ENCODE assay signal across 8 cellular contexts in genomic region chr16:67245674-67246080, GRCh38. TPM values are rescaled to one million over a fixed set of nuclear protein-coding genes. Genes with fewer than 3 reads are reported as not detected.
A peak's percentile ranks its signal among the peaks of the same experiment; 100 is the strongest.
DNase-seq lines count a peak whose midpoint lies in the region; ATAC-seq, FAIRE-seq and TF ChIP-seq lines count a peak whose summit lies in the region.

No MANE protein-coding gene starts in this region.

- H3K9me2 ChIP-seq in OCI-LY7 (ENCODE audit: insufficient read depth, low read length): no peaks in the 10 kb centered on the region

- H3K27me3 Mint-ChIP-seq in CD4-positive, alpha-beta memory T cell: peaks cover 1 to 3% of the 10 kb centered on the region in 2 donors

- H3K4me1 Mint-ChIP-seq in CD4-positive, alpha-beta memory T cell: peaks cover 26 to 67% (median 46%) of the 10 kb centered on the region in 4 donors

- peak overlapping the region; percentile 94 to 100 (median 97) for H3K27ac Mint-ChIP-seq in CD4-positive, alpha-beta memory T cell

- H4K20me1 ChIP-seq in OCI-LY7 (ENCODE audit: insufficient read depth, low read length): no peaks in the 10 kb centered on the region
- no peaks in the 10 kb centered on the region for H4K20me1 ChIP-seq in endothelial cell of umbilical vein (replicated peaks; ENCODE audit: control insufficient read depth, extremely low read depth, insufficient read depth, low read length)

- H3K9ac ChIP-seq in endothelial cell of umbilical vein (replicated peaks; ENCODE audit: extremely low read depth, insufficient read depth, low read length): peak overlapping the region; percentile 69

- peak overlapping the region; percentile 82 for H3K27ac ChIP-seq in CD4-positive, alpha-beta memory T cell (ENCODE audit: low read depth, low read length)
- H3K27ac ChIP-seq in OCI-LY7 (ENCODE audit: low read depth, low read length, poor library complexity, severe bottlenecking) (peak overlapping the region; percentile 70), endothelial cell of umbilical vein (ENCODE audit: insufficient read depth, low read depth, low read length) (peak overlapping the region; percentile 88)

- H3K79me2 ChIP-seq in OCI-LY7 (ENCODE audit: insufficient read depth, low read depth, low read length): no peaks in the 10 kb centered on the region; the same call in 1 of the 2 replicates
- peaks cover 43% of the 10 kb centered on the region for H3K79me2 ChIP-seq in endothelial cell of umbilical vein (ENCODE audit: control insufficient read depth, insufficient read depth, low read length)

- ATAC-seq in omental fat pad (ENCODE audit: low FRiP score) (peak; percentile 5), GM19351 (IDR thresholded peaks at IDR 0.05; ENCODE audit: unreplicated experiment) (no peak), GM18520 (IDR thresholded peaks at IDR 0.05; ENCODE audit: unreplicated experiment) (no peak)

- peak overlapping the region; percentile 48 to 95 (median 75) for H3K4me3 Mint-ChIP-seq in CD4-positive, alpha-beta memory T cell

- no peak for FAIRE-seq in endothelial cell of umbilical vein (lab: Jason Lieb, UNC)

- BruUV-seq in OCI-LY7 (replicated peaks; lab: Mats Ljungman, UMichigan): no TSS peak
- BruUV-seq in endothelial cell of umbilical vein (replicated peaks; lab: Mats Ljungman, UMichigan): TSS peak; percentile 31

- H3K9me1 ChIP-seq in endothelial cell of umbilical vein (replicated peaks; ENCODE audit: control insufficient read depth, extremely low read depth, insufficient read depth, low read length): no peaks in the 10 kb centered on the region

- POLR2A ChIA-PET in CD4-positive, alpha-beta memory T cell (lab: Charles Lee; ENCODE audit: partially characterized antibody): interaction anchor here (1.1 to 10.5 kb wide), 6 partner anchors 15 to 90 kb away, joined by 3 to 259 read pairs (median 10); partner anchors contain the start of genes E2F4, FBXL8, TMEM208 and TRADD
- POLR2A ChIA-PET in OCI-LY7 (lab: Charles Lee): interaction anchor here (0.7 to 2.5 kb wide), 5 partner anchors 9 to 234 kb away, joined by 3 to 8 read pairs (median 4); no protein-coding TSS in a partner anchor
- POLR2A ChIA-PET in endothelial cell of umbilical vein (lab: Charles Lee): interaction anchor here (2.2 kb wide), 1 partner anchor 28 kb away, joined by 6 read pairs; no protein-coding TSS in a partner anchor

- no peak for TF ChIP-seq CTCF in OCI-LY7 (conservative IDR thresholded peaks at IDR 0.05; ENCODE audit: low read length)
- TF ChIP-seq CTCF in endothelial cell of umbilical vein (IDR thresholded peaks at IDR 0.05; ENCODE audit: extremely low read depth in 1 of 2, insufficient read depth in 1 of 2, low read depth in 1 of 2, low read length in 2 of 2): no peak
- TF ChIP-seq CTCF in omental fat pad (IDR thresholded peaks at IDR 0.05): no peak

- peaks cover 57% of the 10 kb centered on the region for H3K4me1 ChIP-seq in CD4-positive, alpha-beta memory T cell (ENCODE audit: insufficient read depth, low read length)
- peaks cover 61% of the 10 kb centered on the region for H3K4me1 ChIP-seq in OCI-LY7 (ENCODE audit: insufficient read depth, low read length, poor library complexity, severe bottlenecking)
- peaks cover 63% of the 10 kb centered on the region for H3K4me1 ChIP-seq in endothelial cell of umbilical vein (ENCODE audit: control insufficient read depth, extremely low read depth, insufficient read depth, low read length)

- intact Hi-C loops in CD4-positive, alpha-beta memory T cell (cut with micrococcal nuclease): loop anchor here (2.0 to 5.0 kb wide), 3 partner anchors 53 to 83 kb away; partner anchors contain the start of genes E2F4, HSF4 and MATCAP1
- intact Hi-C loops in OCI-LY7 (cut with micrococcal nuclease; ENCODE audit: unreplicated experiment) (loop anchor here (1.0 to 2.0 kb wide), 2 partner anchors 53 to 86 kb away; partner anchors contain the start of genes E2F4, FBXL8 and TRADD), endothelial cell of umbilical vein (cut with micrococcal nuclease) (loop anchor here (1.0 kb wide), 4 partner anchors 13 to 101 kb away; partner anchors contain the start of gene PLEKHG4)

- H3K9me3 Mint-ChIP-seq in CD4-positive, alpha-beta memory T cell: no peaks in the 10 kb centered on the region

- no peak for DNase-seq in CD4-positive, alpha-beta memory T cell
- DNase-seq in OCI-LY7 (ENCODE audit: low spot score): no peak
- no peak for DNase-seq in endothelial cell of umbilical vein (ENCODE audit: low read depth, low spot score)
- no peak for DNase-seq in omental fat pad (ENCODE audit: low spot score)
- DNase-seq in inferior parietal cortex (ENCODE audit: extremely low spot score): no peak
- DNase-seq in HCEC 1CT: no peak

- dilution Hi-C loops in endothelial cell of umbilical vein (cut with MboI; ENCODE audit: extremely low pct_ligation_motif_present, low sequenced_read_pairs): no loop called here

- no peaks in the 10 kb centered on the region for H3K36me3 ChIP-seq in CD4-positive, alpha-beta memory T cell (ENCODE audit: insufficient read depth, low read length)
- H3K36me3 ChIP-seq in OCI-LY7 (ENCODE audit: insufficient read depth, low read length): no peaks in the 10 kb centered on the region
- peaks cover 0 to 3% of the 10 kb centered on the region in 2 experiments for H3K36me3 ChIP-seq in endothelial cell of umbilical vein (ENCODE audit: control insufficient read depth in 2 of 2, extremely low read depth in 1 of 2, insufficient read depth in 2 of 2, low read length in 2 of 2)

- peak overlapping the region in 1 of 2 donors; percentile 73 for H3K4me3 ChIP-seq in CD4-positive, alpha-beta memory T cell (ENCODE audit: low read length in 2 of 2)
- H3K4me3 ChIP-seq in OCI-LY7 (ENCODE audit: low read depth, low read length, poor library complexity, severe bottlenecking) (peak overlapping the region; percentile 86), endothelial cell of umbilical vein (replicated peaks in 1 of 3; ENCODE audit: insufficient read depth in 1 of 3, low read depth in 1 of 3, low read length in 3 of 3) (peak overlapping the region; percentile 55 to 89 (median 83))

- H3K9me3 ChIP-seq in CD4-positive, alpha-beta memory T cell (ENCODE audit: control insufficient read depth in 1 of 2, low read length in 2 of 2): no peaks in the 10 kb centered on the region
- H3K9me3 ChIP-seq in OCI-LY7 (ENCODE audit: low read length) (no peaks in the 10 kb centered on the region), endothelial cell of umbilical vein (replicated peaks; ENCODE audit: control insufficient read depth, insufficient read depth, low read length) (no peaks in the 10 kb centered on the region)

- H3K4me2 ChIP-seq in OCI-LY7 (ENCODE audit: low read length): peak overlapping the region; percentile 94
- H3K4me2 ChIP-seq in endothelial cell of umbilical vein (ENCODE audit: insufficient read depth, low read length): peak overlapping the region; percentile 42

- TF ChIP-seq POLR2A in endothelial cell of umbilical vein (IDR thresholded peaks at IDR 0.05; ENCODE audit: low read depth, low read length): no peak

- peaks cover 0 to 12% of the 10 kb centered on the region in 2 donors for H3K36me3 Mint-ChIP-seq in CD4-positive, alpha-beta memory T cell

- H3K27me3 ChIP-seq in CD4-positive, alpha-beta memory T cell (ENCODE audit: insufficient read depth, low read length): no peaks in the 10 kb centered on the region
- peaks cover 0 to 3% of the 10 kb centered on the region in 2 experiments for H3K27me3 ChIP-seq in endothelial cell of umbilical vein (ENCODE audit: control insufficient read depth in 2 of 2, insufficient read depth in 2 of 2, low read length in 2 of 2)

- peak overlapping the region; percentile 73 for H2AFZ ChIP-seq in OCI-LY7 (ENCODE audit: low read length)
- peak overlapping the region; percentile 27 for H2AFZ ChIP-seq in endothelial cell of umbilical vein (ENCODE audit: low read depth, low read length)

- CTCF ChIA-PET in CD4-positive, alpha-beta memory T cell (lab: Charles Lee; ENCODE audit: partially characterized antibody): interaction anchor here (0.6 to 2.1 kb wide), 3 partner anchors 19 to 61 kb away, joined by 3 to 15 read pairs (median 4); partner anchors contain the start of gene TMEM208
- CTCF ChIA-PET in OCI-LY7 (lab: Charles Lee; ENCODE audit: unreplicated experiment): interaction anchor here (0.7 kb wide), 1 partner anchor 53 kb away, joined by 4 read pairs; no protein-coding TSS in a partner anchor
- CTCF ChIA-PET in endothelial cell of umbilical vein (lab: Charles Lee): interaction anchor here (0.9 to 1.9 kb wide), 8 partner anchors 13 to 47 kb away, joined by 3 to 10 read pairs (median 4); partner anchors contain the start of genes ELMO3 and TMEM208

RNA-seq across cellular contexts. Expression of gene FHOD1, which starts 1.6 kb away (rescaled TPM):
- 10 to 100 TPM; 56.0 to 63.3 TPM for total RNA-seq in CD4-positive, alpha-beta memory T cell
- 1 to 10 TPM; 3.3 to 5.9 TPM for polyA plus RNA-seq in CD4-positive, alpha-beta memory T cell
- 16.0 and 16.5 TPM in 2 replicates for total RNA-seq in OCI-LY7 (2014; rRNA removed; shearing (Covaris generic))
- total RNA-seq in OCI-LY7 (2022): 44.1 and 55.0 TPM in 2 replicates
- total RNA-seq in endothelial cell of umbilical vein: 104 and 124 TPM in 2 replicates
- 63.6 and 78.6 TPM in 2 replicates for polyA plus RNA-seq in endothelial cell of umbilical vein
- 43.3 and 49.4 TPM in 2 replicates for polyA plus RNA-seq in endothelial cell of umbilical vein (2011; cell fraction: cytosol; rRNA removed)
- polyA plus RNA-seq in endothelial cell of umbilical vein (2011; cell fraction: nucleus; rRNA removed): 289 and 335 TPM in 2 replicates
- polyA plus RNA-seq in endothelial cell of umbilical vein (2012): 84.9 and 85.3 TPM in 2 replicates
- polyA minus RNA-seq in endothelial cell of umbilical vein: 44.3 and 55.7 TPM in 2 replicates
- polyA minus RNA-seq in endothelial cell of umbilical vein (2011; cell fraction: cytosol; rRNA and poly(A)+ RNA removed): 17.6 TPM
- polyA minus RNA-seq in endothelial cell of umbilical vein (2011; cell fraction: nucleus; rRNA and poly(A)+ RNA removed): 42.3 and 55.3 TPM in 2 replicates
- 10 to 100 TPM; 15.1 to 53.3 (median 32.5) TPM for total RNA-seq in omental fat pad

RNA-seq across cellular contexts. Expression of gene SLC9A5, which starts 3.1 kb away (rescaled TPM):
- total RNA-seq in CD4-positive, alpha-beta memory T cell: 1 to 10 TPM; 1.7 to 2.1 TPM
- under 1 TPM in 1 of 2 donors, not detected in 1; 0.09 TPM for polyA plus RNA-seq in CD4-positive, alpha-beta memory T cell
- 0.36 and 2.7 TPM in 2 replicates for total RNA-seq in OCI-LY7 (2014; rRNA removed; shearing (Covaris generic))
- 3.6 and 4.2 TPM in 2 replicates for total RNA-seq in OCI-LY7 (2022)
- total RNA-seq in endothelial cell of umbilical vein: 2.8 and 4.2 TPM in 2 replicates
- 2.7 and 3.2 TPM in 2 replicates for polyA plus RNA-seq in endothelial cell of umbilical vein
- 1.4 and 1.5 TPM in 2 replicates for polyA plus RNA-seq in endothelial cell of umbilical vein (2011; cell fraction: cytosol; rRNA removed)
- 17.7 and 19.4 TPM in 2 replicates for polyA plus RNA-seq in endothelial cell of umbilical vein (2011; cell fraction: nucleus; rRNA removed)
- 3.0 and 3.9 TPM in 2 replicates for polyA plus RNA-seq in endothelial cell of umbilical vein (2012)
- 2.2 and 2.7 TPM in 2 replicates for polyA minus RNA-seq in endothelial cell of umbilical vein
- 0.51 TPM for polyA minus RNA-seq in endothelial cell of umbilical vein (2011; cell fraction: cytosol; rRNA and poly(A)+ RNA removed)
- 2.5 and 3.0 TPM in 2 replicates for polyA minus RNA-seq in endothelial cell of umbilical vein (2011; cell fraction: nucleus; rRNA and poly(A)+ RNA removed)
- 1 to 10 TPM in 1 of 4 donors, under 1 TPM in 3; 0.37 to 1.2 (median 0.72) TPM for total RNA-seq in omental fat pad

RNA-seq across cellular contexts. Expression of gene TMEM208, which starts 18.7 kb away (rescaled TPM):
- total RNA-seq in CD4-positive, alpha-beta memory T cell: 10 to 100 TPM; 35.5 to 35.7 TPM
- 10 to 100 TPM; 84.3 to 99.1 TPM for polyA plus RNA-seq in CD4-positive, alpha-beta memory T cell
- total RNA-seq in OCI-LY7 (2014; rRNA removed; shearing (Covaris generic)): 19.9 and 36.7 TPM in 2 replicates
- total RNA-seq in OCI-LY7 (2022) (22.5 and 26.4 TPM in 2 replicates), endothelial cell of umbilical vein (35.3 and 36.3 TPM in 2 replicates), omental fat pad (10 to 100 TPM; 33.0 to 45.4 (median 40.8) TPM)
- polyA plus RNA-seq in endothelial cell of umbilical vein: 94.0 and 98.4 TPM in 2 replicates
- 53.5 and 55.9 TPM in 2 replicates for polyA plus RNA-seq in endothelial cell of umbilical vein (2011; cell fraction: cytosol; rRNA removed)
- polyA plus RNA-seq in endothelial cell of umbilical vein (2011; cell fraction: nucleus; rRNA removed): 44.4 and 48.8 TPM in 2 replicates
- polyA plus RNA-seq in endothelial cell of umbilical vein (2012): 34.1 and 34.9 TPM in 2 replicates
- polyA minus RNA-seq in endothelial cell of umbilical vein: 57.2 and 62.0 TPM in 2 replicates
- polyA minus RNA-seq in endothelial cell of umbilical vein (2011; cell fraction: cytosol; rRNA and poly(A)+ RNA removed): 29.2 TPM
- polyA minus RNA-seq in endothelial cell of umbilical vein (2011; cell fraction: nucleus; rRNA and poly(A)+ RNA removed): 24.9 and 27.2 TPM in 2 replicates

RNA-seq across cellular contexts. Expression of gene PLEKHG4, which starts 33.7 kb away (rescaled TPM):
- total RNA-seq in CD4-positive, alpha-beta memory T cell: 10 to 100 TPM; 17.3 to 24.0 TPM
- polyA plus RNA-seq in CD4-positive, alpha-beta memory T cell: 1 to 10 TPM; 4.3 to 4.9 TPM
- total RNA-seq in OCI-LY7 (2014; rRNA removed; shearing (Covaris generic)): not detected in 2 replicates
- total RNA-seq in OCI-LY7 (2022): 0.51 and 1.3 TPM in 2 replicates
- total RNA-seq in endothelial cell of umbilical vein: 23.9 and 26.6 TPM in 2 replicates
- polyA plus RNA-seq in endothelial cell of umbilical vein: 34.8 and 35.6 TPM in 2 replicates
- polyA plus RNA-seq in endothelial cell of umbilical vein (2011; cell fraction: cytosol; rRNA removed): 16.0 and 25.5 TPM in 2 replicates
- polyA plus RNA-seq in endothelial cell of umbilical vein (2011; cell fraction: nucleus; rRNA removed): 203 and 244 TPM in 2 replicates
- 51.6 and 59.7 TPM in 2 replicates for polyA plus RNA-seq in endothelial cell of umbilical vein (2012)
- 24.7 and 29.8 TPM in 2 replicates for polyA minus RNA-seq in endothelial cell of umbilical vein
- 16.2 TPM for polyA minus RNA-seq in endothelial cell of umbilical vein (2011; cell fraction: cytosol; rRNA and poly(A)+ RNA removed)
- 23.7 and 30.6 TPM in 2 replicates for polyA minus RNA-seq in endothelial cell of umbilical vein (2011; cell fraction: nucleus; rRNA and poly(A)+ RNA removed)
- total RNA-seq in omental fat pad: 10 to 100 TPM in 3 of 4 donors, 1 to 10 TPM in 1; 5.8 to 19.9 (median 12.4) TPM

RNA-seq across cellular contexts. Expression of gene ELMO3, which starts 46.7 kb away (rescaled TPM):
- 10 to 100 TPM; 10.1 to 10.6 TPM for total RNA-seq in CD4-positive, alpha-beta memory T cell
- not detected for polyA plus RNA-seq in CD4-positive, alpha-beta memory T cell
- total RNA-seq in OCI-LY7 (2014; rRNA removed; shearing (Covaris generic)): 7.7 and 7.8 TPM in 2 replicates
- total RNA-seq in OCI-LY7 (2022) (7.6 and 9.0 TPM in 2 replicates), endothelial cell of umbilical vein (4.3 and 5.7 TPM in 2 replicates), omental fat pad (1 to 10 TPM; 1.9 to 4.2 (median 3.1) TPM)
- 3.9 and 4.1 TPM in 2 replicates for polyA plus RNA-seq in endothelial cell of umbilical vein
- polyA plus RNA-seq in endothelial cell of umbilical vein (2011; cell fraction: cytosol; rRNA removed): 1.2 and 1.8 TPM in 2 replicates
- polyA plus RNA-seq in endothelial cell of umbilical vein (2011; cell fraction: nucleus; rRNA removed): 17.7 and 18.0 TPM in 2 replicates
- polyA plus RNA-seq in endothelial cell of umbilical vein (2012): 1.7 and 2.5 TPM in 2 replicates
- polyA minus RNA-seq in endothelial cell of umbilical vein: 0.74 and 0.87 TPM in 2 replicates
- polyA minus RNA-seq in endothelial cell of umbilical vein (2011; cell fraction: cytosol; rRNA and poly(A)+ RNA removed): 2.8 TPM
- 1.9 and 4.0 TPM in 2 replicates for polyA minus RNA-seq in endothelial cell of umbilical vein (2011; cell fraction: nucleus; rRNA and poly(A)+ RNA removed)
